ENCODE assay signal across 8 cellular contexts in the genomic region with DNA sequence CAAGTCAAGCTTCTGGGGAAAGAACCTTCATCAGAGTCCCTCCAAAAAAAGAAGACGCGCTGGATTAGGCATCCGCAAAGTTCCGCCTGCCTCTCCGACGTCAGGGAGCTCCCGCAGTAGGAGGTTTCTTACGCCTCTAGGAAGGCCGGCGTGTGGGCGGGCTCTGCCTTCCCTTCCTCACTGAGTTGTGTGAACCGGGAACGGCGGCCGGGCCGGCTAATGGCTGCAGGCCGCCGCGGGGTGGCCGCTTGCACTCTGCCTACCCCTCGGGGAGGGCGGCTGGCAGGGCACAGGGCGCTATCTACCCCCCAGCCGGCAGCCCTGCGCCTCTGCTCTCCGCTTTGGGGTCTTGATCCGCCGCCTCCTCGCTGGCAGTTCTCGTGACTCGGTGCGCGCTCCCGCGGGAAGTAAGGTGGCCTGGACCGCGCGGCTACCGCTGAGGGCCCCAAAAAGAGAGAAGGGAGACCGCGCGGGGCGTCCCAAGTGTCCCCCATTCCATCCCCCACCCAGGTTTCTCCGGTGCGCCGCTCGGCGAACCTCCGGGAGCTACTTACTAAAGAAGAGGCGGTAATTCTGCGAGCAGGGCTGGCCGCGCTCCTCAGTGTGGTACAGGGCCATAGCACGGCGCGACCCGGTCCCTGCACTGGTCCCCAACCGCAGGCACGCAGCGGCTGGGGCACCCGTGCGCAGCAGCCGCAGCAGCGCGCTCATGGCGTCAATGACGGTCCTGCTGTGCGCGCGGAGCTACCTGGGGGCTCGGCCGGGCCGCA. TPM values are rescaled to one million over a fixed set of nuclear protein-coding genes. Genes with fewer than 3 reads are reported as not detected.
DNase-seq lines count a peak whose midpoint lies in the region; ATAC-seq and TF ChIP-seq lines count a peak whose summit lies in the region.

PPA2 (minus strand) TSS at position 723 of the 770 bp plus-strand sequence; CDS start at position 711, 12 bp downstream.

- TF ChIP-seq CTCF in ascending aorta (IDR thresholded peaks at IDR 0.05) (no peak), uterus (IDR thresholded peaks at IDR 0.05) (peak in 1 of 4 experiments; percentile 85)

- peak within 1 kb of the TSS; percentile 98 for H3K27ac Mint-ChIP-seq in T-helper 2 cell treated with Interferon-gamma antibody and Interleukin-4, amounts not matched to agents 5 μg/mL and 100 μg/mL, for 36 hours

- ATAC-seq in GM18498 (IDR thresholded peaks at IDR 0.05; ENCODE audit: unreplicated experiment) (peak; percentile 89), HG02798 (IDR thresholded peaks at IDR 0.05; ENCODE audit: poor library complexity, unreplicated experiment) (peak; percentile 88), right cardiac atrium (peak; percentile 97)

- peak within 1 kb of the TSS; percentile 99 for H3K4me3 Mint-ChIP-seq in T-helper 2 cell treated with Interferon-gamma antibody and Interleukin-4, amounts not matched to agents 5 μg/mL and 100 μg/mL, for 36 hours

- peak; percentile 20 for DNase-seq in NCI-H1417 treated with DMSO at 0.1 percent for 48 hours (lab: John Stamatoyannopoulos, UW)
- peak; percentile 83 for DNase-seq in T-helper 2 cell treated with Interferon-gamma antibody and Interleukin-4, amounts not matched to agents 5 μg/mL and 100 μg/mL, for 36 hours (ENCODE audit: low spot score)
- peak; percentile 69 to 95 for DNase-seq in ascending aorta (ENCODE audit: low spot score in 2 of 2)
- DNase-seq in right cardiac atrium: peak; percentile 93 to 96 (median 94)
- DNase-seq in putamen (ENCODE audit: low spot score): peak; percentile 87
- peak; percentile 79 to 84 for DNase-seq in uterus

- H3K4me3 ChIP-seq in ascending aorta (peak within 1 kb of the TSS; percentile 91 to 97), right cardiac atrium (ENCODE audit: low read length) (peak within 1 kb of the TSS; percentile 72), uterus (peak within 1 kb of the TSS; percentile 94)

- H3K27ac ChIP-seq in ascending aorta (peak within 1 kb of the TSS; percentile 98 to 99), right cardiac atrium (ENCODE audit: low read length) (peak within 1 kb of the TSS; percentile 98), uterus (peak within 1 kb of the TSS; percentile 98)

- H3K27me3 ChIP-seq in ascending aorta (no peaks in the 10 kb centered on the region), right cardiac atrium (ENCODE audit: control insufficient read depth, insufficient read depth) (no peaks in the 10 kb centered on the region), uterus (no peaks in the 10 kb centered on the region)

- no peaks in the 10 kb centered on the region for H3K36me3 ChIP-seq in ascending aorta
- no peaks in the 10 kb centered on the region for H3K36me3 ChIP-seq in uterus

- intact Hi-C loops in ascending aorta (cut with DNase I) (loop anchor here (1.0 to 10.0 kb wide), 4 partner anchors 234 to 979 kb away; partner anchors contain the start of genes CXXC4, GSTCD, INTS12 and TET2), right cardiac atrium (cut with DNase I) (loop anchor here in 3 of 4 donors (5.0 to 10.0 kb wide), 3 partner anchors 326 to 339 kb away; partner anchors contain the start of gene TET2 (in 2 of the 3)), uterus (cut with DNase I; ENCODE audit: low total_unique reads) (no loop called here)

- H3K36me3 Mint-ChIP-seq in T-helper 2 cell treated with Interferon-gamma antibody and Interleukin-4, amounts not matched to agents 5 μg/mL and 100 μg/mL, for 36 hours (ENCODE audit: low read depth): peaks cover 3% of the 10 kb centered on the region

- under 1% methylated on average over 73 of the region's 73 CpGs for WGBS in right cardiac atrium

- H3K4me1 ChIP-seq in ascending aorta (peaks cover 8 to 16% of the 10 kb centered on the region in 2 donors), right cardiac atrium (ENCODE audit: control insufficient read depth, insufficient read depth, low read length) (no peaks in the 10 kb centered on the region), uterus (peaks cover 0 to 7% of the 10 kb centered on the region in 2 donors)

- peaks cover 23% of the 10 kb centered on the region for H3K4me1 Mint-ChIP-seq in T-helper 2 cell treated with Interferon-gamma antibody and Interleukin-4, amounts not matched to agents 5 μg/mL and 100 μg/mL, for 36 hours (ENCODE audit: low read depth)

- peaks cover 8% of the 10 kb centered on the region for H3K27me3 Mint-ChIP-seq in T-helper 2 cell treated with Interferon-gamma antibody and Interleukin-4, amounts not matched to agents 5 μg/mL and 100 μg/mL, for 36 hours (ENCODE audit: low read depth)

- H3K9me3 ChIP-seq in ascending aorta (no peaks in the 10 kb centered on the region), right cardiac atrium (ENCODE audit: control insufficient read depth, low read length) (no peaks in the 10 kb centered on the region), uterus (no peaks in the 10 kb centered on the region)

- H3K9me3 Mint-ChIP-seq in T-helper 2 cell treated with Interferon-gamma antibody and Interleukin-4, amounts not matched to agents 5 μg/mL and 100 μg/mL, for 36 hours: no peaks in the 10 kb centered on the region

- TF ChIP-seq POLR2A in uterus (IDR thresholded peaks at IDR 0.05): peak; percentile 80 to 82

RNA-seq across cellular contexts. Expression of gene PPA2, which starts in this region (rescaled TPM):
- total RNA-seq in ascending aorta (49.3 TPM), right cardiac atrium (100 to 1,000 TPM in 3 of 4 donors, 10 to 100 TPM in 1; 95.9 to 115 (median 105) TPM), uterus (100 to 1,000 TPM in 3 of 4 donors, 10 to 100 TPM in 1; 94.4 to 964 (median 152) TPM)
- 111 TPM for polyA plus RNA-seq in right cardiac atrium

Comparison
In these comparisons a context has a peak if more than half of its experiments do, and no peak if none do; other contexts are left out.
1. Peak in every context shown above with its lines: DNase-seq, ATAC-seq, H3K4me3 ChIP-seq and H3K27ac ChIP-seq.
2. DNase-seq: peak in every context shown above with its lines; median percentile 94 in right cardiac atrium; 87 in putamen; 83 in T-helper 2 cell treated with Interferon-gamma antibody and Interleukin-4, amounts not matched to agents 5 μg/mL and 100 μg/mL, for 36 hours; 82 in ascending aorta; 82 in uterus; 20 in NCI-H1417 treated with DMSO at 0.1 percent for 48 hours.